9 cellular contexts compared by ENCODE assay signal in genomic region chr17:40346061-40346767, GRCh38. TPM values are rescaled to one million over a fixed set of nuclear protein-coding genes. Genes with fewer than 3 reads are reported as not detected.
DNase-seq lines count a peak whose midpoint lies in the region; ATAC-seq and TF ChIP-seq lines count a peak whose summit lies in the region.
"Had no signal": no experiment of that assay in that cellular context is flagged by ENCODE, and none has a peak within 500 bp of the region (broad histone marks: within the 10 kb centered on the region; RNA-seq: fewer than 3 reads in every experiment).

No MANE protein-coding gene starts in this region.

- intact Hi-C loops in left colon (cut with DNase I, micrococcal nuclease): no loop called here

- H3K4me2 ChIP-seq in smooth muscle cell: peak overlapping the region; percentile 99

- H3K9me3 ChIP-seq in HUES48 (ENCODE audit: control insufficient read depth, insufficient read depth, low read length) (no peaks in the 10 kb centered on the region), smooth muscle cell (replicated peaks; ENCODE audit: low read depth) (no peaks in the 10 kb centered on the region)

- H3F3A ChIP-seq in smooth muscle cell (ENCODE audit: low read depth): peaks cover 8% of the 10 kb centered on the region

- H3K27me3 ChIP-seq in HUES48 (ENCODE audit: control insufficient read depth, insufficient read depth, low read length) (peaks cover 74% of the 10 kb centered on the region), smooth muscle cell (ENCODE audit: low read depth) (no peaks in the 10 kb centered on the region)

- H3K4me1 ChIP-seq in HUES48 (ENCODE audit: control insufficient read depth, insufficient read depth, low read length): peaks cover 69% of the 10 kb centered on the region
- peaks cover 72% of the 10 kb centered on the region for H3K4me1 ChIP-seq in smooth muscle cell (ENCODE audit: low read depth)

- H3K27ac ChIP-seq in HUES48 (ENCODE audit: low read depth, low read length) (peak overlapping the region; percentile 63), smooth muscle cell (ENCODE audit: low read depth) (peak overlapping the region; percentile 89)

- H4K20me1 ChIP-seq in smooth muscle cell (ENCODE audit: low read depth): peaks cover 78% of the 10 kb centered on the region

- H3K9ac ChIP-seq in HUES48 (ENCODE audit: low read depth, low read length) (no peak overlapping the region), smooth muscle cell (ENCODE audit: low read depth) (peak overlapping the region; percentile 61)

- peak; percentile 26 for DNase-seq in astrocyte of the hippocampus (ENCODE audit: low read depth, low spot score)
- DNase-seq in left colon: no peak
- no peak for DNase-seq in smooth muscle cell (lab: John Stamatoyannopoulos, UW; ENCODE audit: unreplicated experiment)
- no peak for DNase-seq in mesenteric fat pad (ENCODE audit: low spot score)
- DNase-seq in NCI-H1048 (lab: John Stamatoyannopoulos, UW): no peak
- DNase-seq: KG1 had no signal

- TF ChIP-seq CTCF in smooth muscle cell (IDR thresholded peaks at IDR 0.05; ENCODE audit: borderline replicate concordance, insufficient read depth, poor library complexity, severe bottlenecking): no peak

- H3K79me2 ChIP-seq in smooth muscle cell (ENCODE audit: low read depth): peaks cover 65% of the 10 kb centered on the region

- H3K36me3 ChIP-seq in HUES48 (ENCODE audit: control insufficient read depth, insufficient read depth, low read length) (peaks cover 10% of the 10 kb centered on the region; the same call in 1 of the 2 replicates), smooth muscle cell (ENCODE audit: low read depth) (no peaks in the 10 kb centered on the region)

- ATAC-seq in left colon: peak; percentile 28
- no peak for ATAC-seq in GM19035 (IDR thresholded peaks at IDR 0.05; ENCODE audit: unreplicated experiment)
- ATAC-seq in GM21381 (IDR thresholded peaks at IDR 0.05; ENCODE audit: unreplicated experiment): no peak

- H3K4me3 ChIP-seq in HUES48 (ENCODE audit: low read depth, low read length) (peak overlapping the region; percentile 61), smooth muscle cell (peak overlapping the region; percentile 90)

- H2AFZ ChIP-seq in smooth muscle cell (ENCODE audit: low read depth): no peak overlapping the region

- WGBS in smooth muscle cell (ENCODE audit: low lambda C conversion rate): 28% methylated on average over 10 of the region's 10 CpGs

RNA-seq across cellular contexts. Expression of gene GJD3, which starts 18.3 kb away (rescaled TPM):
- total RNA-seq in left colon (under 1 TPM; 0.34 to 0.81 TPM), smooth muscle cell (not detected in 2 replicates), mesenteric fat pad (0.77 TPM)
- polyA plus RNA-seq in smooth muscle cell: 0.27 and 0.30 TPM in 2 replicates

RNA-seq across cellular contexts. Expression of gene RARA, which starts 37.2 kb away (rescaled TPM):
- total RNA-seq in left colon (10 to 100 TPM; 37.2 to 56.4 TPM), smooth muscle cell (13.6 and 22.5 TPM in 2 replicates), mesenteric fat pad (70.3 TPM)
- polyA plus RNA-seq in smooth muscle cell: 21.6 and 22.1 TPM in 2 replicates

RNA-seq across cellular contexts. Expression of gene CDC6, which starts 58.5 kb away (rescaled TPM):
- total RNA-seq in left colon (1 to 10 TPM; 5.5 to 9.0 TPM), smooth muscle cell (10.4 and 15.1 TPM in 2 replicates), mesenteric fat pad (2.4 TPM)
- 5.2 and 5.5 TPM in 2 replicates for polyA plus RNA-seq in smooth muscle cell
